Comparison of ENCODE assay signal across 18 cellular contexts in the genomic region with DNA sequence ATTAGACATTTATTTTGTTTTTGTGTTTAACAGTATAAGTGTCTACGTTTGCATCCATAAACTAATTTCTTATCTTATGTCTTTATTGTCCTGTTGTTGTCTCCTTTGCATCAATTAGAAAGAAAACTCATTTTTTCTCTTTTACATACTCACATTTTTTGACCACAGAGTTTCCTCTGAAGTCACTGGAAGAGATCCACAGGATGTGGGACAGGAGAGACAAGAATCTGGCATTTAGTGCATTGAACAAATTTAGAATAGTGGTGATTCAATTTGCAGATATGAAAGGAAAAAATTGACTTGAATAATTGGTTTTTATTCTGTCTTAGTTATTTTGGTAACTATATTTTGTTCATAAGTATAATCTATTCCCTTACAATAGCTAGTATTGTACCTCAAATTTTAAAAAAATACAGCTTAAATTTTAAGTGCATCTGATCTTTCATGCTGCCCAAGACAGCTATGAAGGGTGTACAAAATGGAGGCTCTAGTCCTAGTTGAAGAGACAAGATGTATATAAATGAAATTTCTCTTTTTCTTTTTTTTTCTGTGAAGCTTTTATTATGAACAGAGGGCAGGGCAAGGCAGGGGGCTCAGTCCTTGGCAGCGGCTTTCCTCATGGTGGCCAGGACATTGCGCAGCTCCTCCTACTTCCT. TPM values are rescaled to one million over a fixed set of nuclear protein-coding genes. Genes with fewer than 3 reads are reported as not detected.
A peak's percentile ranks its signal among the peaks of the same experiment; 100 is the strongest.
DNase-seq lines count a peak whose midpoint lies in the region; ATAC-seq and TF ChIP-seq lines count a peak whose summit lies in the region.
"Had no signal": no experiment of that assay in that cellular context is flagged by ENCODE, and none has a peak within 500 bp of the region (broad histone marks: within the 10 kb centered on the region; RNA-seq: fewer than 3 reads in every experiment).

No MANE protein-coding gene starts in this region.

- DNase-seq in CD4-positive, CD25-positive, alpha-beta regulatory T cell, result peak in 2 of 3 donors; percentile 18 to 63
- DNase-seq in GF-D8 (lab: John Stamatoyannopoulos, UW) (peak; percentile 47), progenitor cell of endocrine pancreas (ENCODE audit: low spot score, unreplicated experiment) (no peak), DMS79 treated with DMSO at 0.1 percent for 48 hours (lab: John Stamatoyannopoulos, UW) (no peak)
- peak; percentile 54 for DNase-seq in T-helper 2 cell treated with Interferon-gamma antibody and Interleukin-4, amounts not matched to agents 5 μg/mL and 100 μg/mL, for 36 hours (ENCODE audit: low spot score)
- DNase-seq in effector memory CD8-positive, alpha-beta T cell, result no peak
- DNase-seq: body of pancreas; CD8-positive, alpha-beta T cell; HFFc6; Kasumi-1; left ventricle myocardium superior; NCI-H510A had no signal

- no peak overlapping the region for H3K27ac ChIP-seq in CD4-positive, CD25-positive, alpha-beta regulatory T cell (ENCODE audit: insufficient read depth, low read length, poor library complexity, severe bottlenecking)
- H3K27ac ChIP-seq: body of pancreas, SJSA1, VCaP had no signal

- no peak for ATAC-seq in CD4-positive, CD25-positive, alpha-beta regulatory T cell (ENCODE audit: low read depth in 2 of 2)
- ATAC-seq in effector memory CD8-positive, alpha-beta T cell (replicated peaks), result peak; percentile 41
- no peak for ATAC-seq in GM19455 (IDR thresholded peaks at IDR 0.05; ENCODE audit: unreplicated experiment)
- ATAC-seq: body of pancreas; CD8-positive, alpha-beta T cell; left ventricle myocardium superior had no signal

- no peaks in the 10 kb centered on the region for H3K27me3 Mint-ChIP-seq in CD4-positive, CD25-positive, alpha-beta regulatory T cell
- H3K27me3 Mint-ChIP-seq in T-helper 2 cell treated with Interferon-gamma antibody and Interleukin-4, amounts not matched to agents 5 μg/mL and 100 μg/mL, for 36 hours (ENCODE audit: low read depth), result no peaks in the 10 kb centered on the region
- peaks cover 7 to 9% of the 10 kb centered on the region in 2 donors for H3K27me3 Mint-ChIP-seq in effector memory CD8-positive, alpha-beta T cell
- H3K27me3 Mint-ChIP-seq in progenitor cell of endocrine pancreas, result peaks cover 6% of the 10 kb centered on the region

- H3K4me3 Mint-ChIP-seq in CD4-positive, CD25-positive, alpha-beta regulatory T cell, result no peak overlapping the region
- H3K4me3 Mint-ChIP-seq in T-helper 2 cell treated with Interferon-gamma antibody and Interleukin-4, amounts not matched to agents 5 μg/mL and 100 μg/mL, for 36 hours, result peak overlapping the region; percentile 65
- H3K4me3 Mint-ChIP-seq in effector memory CD8-positive, alpha-beta T cell, result no peak overlapping the region
- H3K4me3 Mint-ChIP-seq in progenitor cell of endocrine pancreas (ENCODE audit: low read depth), result no peak overlapping the region
- H3K4me3 Mint-ChIP-seq: CD8-positive, alpha-beta T cell; HFFc6 had no signal

- peak overlapping the region in 1 of 3 donors; percentile 64 for H3K27ac Mint-ChIP-seq in CD4-positive, CD25-positive, alpha-beta regulatory T cell
- peak overlapping the region; percentile 91 for H3K27ac Mint-ChIP-seq in T-helper 2 cell treated with Interferon-gamma antibody and Interleukin-4, amounts not matched to agents 5 μg/mL and 100 μg/mL, for 36 hours
- H3K27ac Mint-ChIP-seq in effector memory CD8-positive, alpha-beta T cell, result peak overlapping the region in 1 of 2 donors; percentile 41
- no peak overlapping the region for H3K27ac Mint-ChIP-seq in progenitor cell of endocrine pancreas
- H3K27ac Mint-ChIP-seq: CD8-positive, alpha-beta T cell; HFFc6; naive thymus-derived CD8-positive, alpha-beta T cell had no signal

- H3K27me3 ChIP-seq in CD4-positive, CD25-positive, alpha-beta regulatory T cell (ENCODE audit: control insufficient read depth, insufficient read depth, low read length), result no peaks in the 10 kb centered on the region
- H3K27me3 ChIP-seq: body of pancreas had no signal

- no peaks in the 10 kb centered on the region for H3K36me3 Mint-ChIP-seq in CD4-positive, CD25-positive, alpha-beta regulatory T cell
- peaks cover 19% of the 10 kb centered on the region for H3K36me3 Mint-ChIP-seq in T-helper 2 cell treated with Interferon-gamma antibody and Interleukin-4, amounts not matched to agents 5 μg/mL and 100 μg/mL, for 36 hours (ENCODE audit: low read depth)
- no peaks in the 10 kb centered on the region for H3K36me3 Mint-ChIP-seq in effector memory CD8-positive, alpha-beta T cell (ENCODE audit: insufficient read depth)
- H3K36me3 Mint-ChIP-seq in progenitor cell of endocrine pancreas (ENCODE audit: insufficient read depth), result no peaks in the 10 kb centered on the region
- H3K36me3 Mint-ChIP-seq: CD8-positive, alpha-beta T cell; naive thymus-derived CD8-positive, alpha-beta T cell had no signal

- H3K4me1 Mint-ChIP-seq in CD4-positive, CD25-positive, alpha-beta regulatory T cell, result peaks cover 10 to 32% (median 21%) of the 10 kb centered on the region in 4 donors
- peaks cover 69% of the 10 kb centered on the region for H3K4me1 Mint-ChIP-seq in T-helper 2 cell treated with Interferon-gamma antibody and Interleukin-4, amounts not matched to agents 5 μg/mL and 100 μg/mL, for 36 hours (ENCODE audit: low read depth)
- H3K4me1 Mint-ChIP-seq in effector memory CD8-positive, alpha-beta T cell (ENCODE audit: low read depth in 2 of 2), result peaks cover 7 to 8% of the 10 kb centered on the region in 2 donors
- H3K4me1 Mint-ChIP-seq in progenitor cell of endocrine pancreas (ENCODE audit: low read depth), result peaks cover 1% of the 10 kb centered on the region

- no peaks in the 10 kb centered on the region for H3K36me3 ChIP-seq in CD4-positive, CD25-positive, alpha-beta regulatory T cell (ENCODE audit: control insufficient read depth, insufficient read depth, low read length)
- H3K36me3 ChIP-seq: SJSA1 had no signal

- H3K9me3 Mint-ChIP-seq in CD4-positive, CD25-positive, alpha-beta regulatory T cell, result no peaks in the 10 kb centered on the region
- peaks cover 7% of the 10 kb centered on the region for H3K9me3 Mint-ChIP-seq in T-helper 2 cell treated with Interferon-gamma antibody and Interleukin-4, amounts not matched to agents 5 μg/mL and 100 μg/mL, for 36 hours
- H3K9me3 Mint-ChIP-seq in effector memory CD8-positive, alpha-beta T cell, result no peaks in the 10 kb centered on the region
- no peaks in the 10 kb centered on the region for H3K9me3 Mint-ChIP-seq in progenitor cell of endocrine pancreas (ENCODE audit: low read depth)
- H3K9me3 Mint-ChIP-seq: CD8-positive, alpha-beta T cell; HFFc6; naive thymus-derived CD8-positive, alpha-beta T cell had no signal

- peaks cover 10% of the 10 kb centered on the region for H3K4me1 ChIP-seq in CD4-positive, CD25-positive, alpha-beta regulatory T cell (ENCODE audit: control insufficient read depth, insufficient read depth, low read length, poor library complexity, severe bottlenecking)
- H3K4me1 ChIP-seq: body of pancreas, SJSA1 had no signal

- H3K4me3 ChIP-seq in CD4-positive, CD25-positive, alpha-beta regulatory T cell (ENCODE audit: low read depth, low read length), result no peak overlapping the region
- H3K4me3 ChIP-seq: body of pancreas, SJSA1 had no signal

- no peak for TF ChIP-seq CTCF in progenitor cell of endocrine pancreas (IDR thresholded peaks at IDR 0.05; ENCODE audit: unreplicated experiment)

- H3K9me3 ChIP-seq in CD4-positive, CD25-positive, alpha-beta regulatory T cell (ENCODE audit: control insufficient read depth in 2 of 2, low read length in 2 of 2), result no peaks in the 10 kb centered on the region
- H3K9me3 ChIP-seq: body of pancreas, SJSA1 had no signal

RNA-seq across cellular contexts. Expression of gene HORMAD2, which starts 24.4 kb away (rescaled TPM):
- total RNA-seq in CD4-positive, CD25-positive, alpha-beta regulatory T cell, result not detected
- polyA plus RNA-seq in CD4-positive, CD25-positive, alpha-beta regulatory T cell, result not detected
- not detected in 2 replicates for total RNA-seq in progenitor cell of endocrine pancreas
- total RNA-seq: body of pancreas; CD8-positive, alpha-beta T cell; G401; HFFc6; left ventricle myocardium superior; naive thymus-derived CD8-positive, alpha-beta T cell; SJSA1; subcutaneous adipose tissue had no signal
- polyA plus RNA-seq: naive thymus-derived CD8-positive, alpha-beta T cell had no signal

Comparison
In these comparisons a context has a peak if more than half of its experiments do, and no peak if none do; other contexts are left out.
1. DNase-seq: peak in CD4-positive, CD25-positive, alpha-beta regulatory T cell (2 of 3), GF-D8 (single experiment) and T-helper 2 cell treated with Interferon-gamma antibody and Interleukin-4, amounts not matched to agents 5 μg/mL and 100 μg/mL, for 36 hours (single experiment); none in effector memory CD8-positive, alpha-beta T cell (0 of 3), progenitor cell of endocrine pancreas (single experiment) and DMS79 treated with DMSO at 0.1 percent for 48 hours (single experiment).